Comparison of ENCODE assay signal across 8 cellular contexts in the genomic region with DNA sequence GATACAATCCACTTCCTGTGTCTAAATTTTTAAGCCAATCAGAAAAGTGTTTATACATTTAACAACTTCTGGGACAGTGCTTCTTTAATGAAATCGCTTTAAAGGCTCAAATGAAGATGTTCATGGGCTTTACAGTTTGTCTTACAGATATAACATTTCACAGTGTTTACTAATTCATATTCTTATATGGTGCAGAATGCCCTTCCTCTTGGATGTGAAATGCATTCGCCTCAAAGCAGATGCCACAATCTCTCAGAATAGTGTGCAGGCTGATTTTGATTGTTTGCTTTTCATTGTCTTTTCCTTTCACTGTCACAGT.
DNase-seq lines count a peak whose midpoint lies in the region; ATAC-seq, FAIRE-seq and TF ChIP-seq lines count a peak whose summit lies in the region.

No MANE protein-coding gene starts in this region.

- DNase-seq in CD14-positive monocyte (ENCODE audit: low spot score) (no peak), D721Med (ENCODE audit: insufficient read length, low spot score) (no peak)
- DNase-seq in stimulated activated CD4-positive, alpha-beta T cell treated with anti-CD3 and anti-CD28 coated beads, Interleukin-4, amount 100 ng/mL, for 1 hour: no peak

- H3F3A ChIP-seq in neural cell (ENCODE audit: insufficient read depth, low read length, poor library complexity, severe bottlenecking): no peaks in the 10 kb centered on the region

- no peak for TF ChIP-seq RAD21 in neural cell (conservative IDR thresholded peaks at IDR 0.05)

- H3K9me3 Mint-ChIP-seq in CD14-positive monocyte: no peaks in the 10 kb centered on the region

- no peaks in the 10 kb centered on the region for H3K9me2 ChIP-seq in neural cell (ENCODE audit: insufficient read depth, low read length)

- H3K27me3 ChIP-seq in HUES64 (ENCODE audit: insufficient read depth, low read length) (peaks cover 5% of the 10 kb centered on the region; the same call in 1 of the 2 replicates), neural cell (ENCODE audit: insufficient read depth, low read depth, low read length) (peaks cover 14% of the 10 kb centered on the region)

- peak overlapping the region; percentile 89 for H3K4me2 ChIP-seq in neural cell (ENCODE audit: low read length)

- H3K36me3 ChIP-seq in HUES64 (ENCODE audit: insufficient read depth, low read length): peaks cover 1% of the 10 kb centered on the region; the same call in 1 of the 2 replicates
- H3K36me3 ChIP-seq in neural cell (ENCODE audit: insufficient read depth, low read length): no peaks in the 10 kb centered on the region

- H3K4me3 ChIP-seq in HUES64 (ENCODE audit: low read length): peak overlapping the region; percentile 89
- peak overlapping the region; percentile 70 for H3K4me3 ChIP-seq in neural cell (ENCODE audit: low read length)

- no peak for TF ChIP-seq CTCF in CD14-positive monocyte (IDR thresholded peaks at IDR 0.05)
- no peak for TF ChIP-seq CTCF in neural cell (IDR thresholded peaks at IDR 0.05; ENCODE audit: poor library complexity, severe bottlenecking)
- TF ChIP-seq CTCF in D721Med (IDR thresholded peaks at IDR 0.05; ENCODE audit: insufficient read depth, missing control alignments): no peak

- H4K20me1 ChIP-seq in neural cell (ENCODE audit: insufficient read depth): no peaks in the 10 kb centered on the region

- H3K36me3 Mint-ChIP-seq in CD14-positive monocyte: peaks cover 3 to 10% of the 10 kb centered on the region in 2 donors

- FAIRE-seq in D721Med (lab: Jason Lieb, UNC): no peak

- 52% methylated on average over 2 of the region's 2 CpGs for WGBS in HUES64

- intact Hi-C loops in CD14-positive monocyte (cut with micrococcal nuclease): loop anchor here (5.0 to 10.0 kb wide), 5 partner anchors 50 to 298 kb away; partner anchors contain the start of gene FOXN3 (in 2 of the 2)

- H3K27me3 Mint-ChIP-seq in CD14-positive monocyte (ENCODE audit: low read depth in 3 of 3): peaks cover 1 to 6% (median 2%) of the 10 kb centered on the region in 3 donors

- peak overlapping the region; percentile 88 to 95 (median 92) for H3K27ac Mint-ChIP-seq in CD14-positive monocyte

- H3K27ac ChIP-seq in HUES64 (ENCODE audit: low read depth, low read length): peak overlapping the region; percentile 97; the same call in 1 of the 2 replicates
- peak overlapping the region; percentile 54 for H3K27ac ChIP-seq in cingulate gyrus (ENCODE audit: low read depth, low read length)
- H3K27ac ChIP-seq in neural cell (ENCODE audit: low read length): no peak overlapping the region

- no peak for TF ChIP-seq EP300 in neural cell (conservative IDR thresholded peaks at IDR 0.05; ENCODE audit: poor library complexity, severe bottlenecking)

- peak overlapping the region; percentile 88 to 96 for H3K4me3 Mint-ChIP-seq in CD14-positive monocyte

- H3K9me3 ChIP-seq in HUES64 (ENCODE audit: insufficient read depth, low read depth, low read length): no peaks in the 10 kb centered on the region
- H3K9me3 ChIP-seq in neural cell (ENCODE audit: low read length): no peaks in the 10 kb centered on the region

- H3K79me2 ChIP-seq in neural cell (replicated peaks; ENCODE audit: insufficient read depth, low read length): no peaks in the 10 kb centered on the region

- no peak overlapping the region for H2AFZ ChIP-seq in neural cell (ENCODE audit: low read depth, low read length)

- ATAC-seq in HG03045 (IDR thresholded peaks at IDR 0.05; ENCODE audit: unreplicated experiment): no peak
- ATAC-seq in HG02610 (IDR thresholded peaks at IDR 0.05; ENCODE audit: unreplicated experiment): no peak

- H3K4me1 ChIP-seq in HUES64 (ENCODE audit: insufficient read depth, low read length): peaks cover 63% of the 10 kb centered on the region

- peaks cover 62% of the 10 kb centered on the region for H3K4me1 Mint-ChIP-seq in CD14-positive monocyte

- H3K9ac ChIP-seq in HUES64 (ENCODE audit: low read depth, low read length): 0 out of 2 replicates have a peak overlapping the region, but pooled peaks have one; percentile 29
- no peak overlapping the region for H3K9ac ChIP-seq in neural cell (ENCODE audit: low read length)

TF ChIP-seq in neural cell, 6 proteins besides CTCF, POLR2A, EP300 and RAD21:
- TF ChIP-seq POLR2AphosphoS5 (IDR thresholded peaks at IDR 0.05): no peak
- TF ChIP-seq MXI1 (conservative IDR thresholded peaks at IDR 0.05; ENCODE audit: poor library complexity, severe bottlenecking): no peak
- TF ChIP-seq SMC3 (conservative IDR thresholded peaks at IDR 0.05; ENCODE audit: poor library complexity): no peak
- TF ChIP-seq EZH2 (IDR thresholded peaks at IDR 0.05; ENCODE audit: borderline replicate concordance, insufficient read depth, low read length, poor library complexity, severe bottlenecking): no peak
- TF ChIP-seq TAF1 (IDR thresholded peaks at IDR 0.05; ENCODE audit: low read depth): no peak
- TF ChIP-seq REST (IDR thresholded peaks at IDR 0.05; ENCODE audit: borderline replicate concordance): no peak
